9 cellular contexts compared by ENCODE assay signal in genomic region chr3:183100376-183100775, GRCh38. TPM values are rescaled to one million over a fixed set of nuclear protein-coding genes. Genes with fewer than 3 reads are reported as not detected.
A peak's percentile ranks its signal among the peaks of the same experiment; 100 is the strongest.
DNase-seq lines count a peak whose midpoint lies in the region; ATAC-seq and TF ChIP-seq lines count a peak whose summit lies in the region.
"Had no signal": no experiment of that assay in that cellular context is flagged by ENCODE, and none has a peak within 500 bp of the region (broad histone marks: within the 10 kb centered on the region; RNA-seq: fewer than 3 reads in every experiment).

No MANE protein-coding gene starts in this region.

- H3K4me3 ChIP-seq in hepatocyte (no peak overlapping the region), stomach smooth muscle (ENCODE audit: low read length in 2 of 2) (no peak overlapping the region)

- H4K20me1 ChIP-seq in hepatocyte (ENCODE audit: insufficient read depth, poor library complexity, severe bottlenecking): no peaks in the 10 kb centered on the region

- no peak for TF ChIP-seq POLR2A in GM18505 (IDR thresholded peaks at IDR 0.05; ENCODE audit: borderline replicate concordance, extremely low read depth, insufficient read depth, insufficient read length)

- no peak for DNase-seq in T-helper 2 cell treated with Interferon-gamma antibody and Interleukin-4, amounts not matched to agents 5 μg/mL and 100 μg/mL, for 36 hours (ENCODE audit: low spot score)
- DNase-seq in T-helper 2 cell (no peak), WTC11 (ENCODE audit: low spot score) (no peak), hepatocyte (ENCODE audit: low spot score) (no peak)

- no peaks in the 10 kb centered on the region for H3K9me2 ChIP-seq in hepatocyte (replicated peaks; ENCODE audit: insufficient read depth)

- H3K4me3 Mint-ChIP-seq in T-helper 2 cell treated with Interferon-gamma antibody and Interleukin-4, amounts not matched to agents 5 μg/mL and 100 μg/mL, for 36 hours: peak overlapping the region; percentile 30
- no peak overlapping the region for H3K4me3 Mint-ChIP-seq in WTC11

- no peak overlapping the region for H3K9ac ChIP-seq in stomach smooth muscle (ENCODE audit: low read length in 2 of 2)

- H3K79me2 ChIP-seq in hepatocyte: peaks cover 30% of the 10 kb centered on the region

- no peak overlapping the region for H3K4me2 ChIP-seq in hepatocyte

- peaks cover 19% of the 10 kb centered on the region for H3K4me1 Mint-ChIP-seq in T-helper 2 cell treated with Interferon-gamma antibody and Interleukin-4, amounts not matched to agents 5 μg/mL and 100 μg/mL, for 36 hours (ENCODE audit: low read depth)
- H3K4me1 Mint-ChIP-seq in WTC11: peaks cover 18% of the 10 kb centered on the region

- peaks cover 6% of the 10 kb centered on the region for H3K36me3 Mint-ChIP-seq in T-helper 2 cell treated with Interferon-gamma antibody and Interleukin-4, amounts not matched to agents 5 μg/mL and 100 μg/mL, for 36 hours (ENCODE audit: low read depth)
- peaks cover 4% of the 10 kb centered on the region; the same call in 1 of the 2 replicates for H3K36me3 Mint-ChIP-seq in WTC11

- H3K27ac Mint-ChIP-seq in T-helper 2 cell treated with Interferon-gamma antibody and Interleukin-4, amounts not matched to agents 5 μg/mL and 100 μg/mL, for 36 hours: peak overlapping the region; percentile 38
- peak overlapping the region; percentile 72; the same call in 1 of the 2 replicates for H3K27ac Mint-ChIP-seq in WTC11

- POLR2A ChIA-PET in WTC11 (lab: Charles Lee): interaction anchor here (1.4 kb wide), 1 partner anchor 16 kb away, joined by 3 read pairs; no protein-coding TSS in a partner anchor

- TF ChIP-seq CTCF in WTC11 (IDR thresholded peaks at IDR 0.05): no peak
- TF ChIP-seq CTCF in hepatocyte (IDR thresholded peaks at IDR 0.05; ENCODE audit: poor library complexity): no peak

- peak overlapping the region; percentile 45 for H2AFZ ChIP-seq in hepatocyte

- no peak for ATAC-seq in WTC11
- no peak for ATAC-seq in GM18505 (IDR thresholded peaks at IDR 0.05; ENCODE audit: unreplicated experiment)
- ATAC-seq in GM19397 (IDR thresholded peaks at IDR 0.05; ENCODE audit: unreplicated experiment): no peak
- ATAC-seq in HG02870 (IDR thresholded peaks at IDR 0.05; ENCODE audit: unreplicated experiment): no peak

- H3K4me1 ChIP-seq in hepatocyte (ENCODE audit: insufficient read depth): peaks cover 7% of the 10 kb centered on the region
- peaks cover 16% of the 10 kb centered on the region for H3K4me1 ChIP-seq in stomach smooth muscle (ENCODE audit: control insufficient read depth, insufficient read depth, low read length)

- H3K9me3 ChIP-seq in hepatocyte (ENCODE audit: low read depth): no peaks in the 10 kb centered on the region
- H3K9me3 ChIP-seq in stomach smooth muscle (ENCODE audit: control insufficient read depth in 2 of 2, low read length in 2 of 2): no peaks in the 10 kb centered on the region
- H3K9me3 ChIP-seq: HAP-1 had no signal

- 79% methylated on average over 6 of the region's 6 CpGs for WGBS in hepatocyte (ENCODE audit: low lambda C conversion rate, missing lambda C conversion rate)

- H3K9me3 Mint-ChIP-seq in T-helper 2 cell treated with Interferon-gamma antibody and Interleukin-4, amounts not matched to agents 5 μg/mL and 100 μg/mL, for 36 hours: no peaks in the 10 kb centered on the region
- H3K9me3 Mint-ChIP-seq in WTC11: peaks cover 8% of the 10 kb centered on the region

- H3K36me3 ChIP-seq in hepatocyte (replicated peaks; ENCODE audit: insufficient read depth, low read depth) (no peaks in the 10 kb centered on the region), stomach smooth muscle (ENCODE audit: control insufficient read depth in 2 of 2, insufficient read depth in 2 of 2, low read length in 2 of 2) (no peaks in the 10 kb centered on the region)
- H3K36me3 ChIP-seq: HAP-1 had no signal

- H3K27me3 Mint-ChIP-seq in T-helper 2 cell treated with Interferon-gamma antibody and Interleukin-4, amounts not matched to agents 5 μg/mL and 100 μg/mL, for 36 hours (ENCODE audit: low read depth): peaks cover under 1% of the 10 kb centered on the region
- H3K27me3 Mint-ChIP-seq in WTC11 (ENCODE audit: low read depth): no peaks in the 10 kb centered on the region

- no peaks in the 10 kb centered on the region for H3K27me3 ChIP-seq in hepatocyte
- no peaks in the 10 kb centered on the region for H3K27me3 ChIP-seq in stomach smooth muscle (ENCODE audit: control insufficient read depth in 1 of 2, insufficient read depth in 2 of 2, low read length in 2 of 2)

- peak overlapping the region; percentile 83 for H3K27ac ChIP-seq in hepatocyte
- H3K27ac ChIP-seq in stomach smooth muscle (ENCODE audit: low read length): peak overlapping the region; percentile 80

- CTCF ChIA-PET in WTC11 (lab: Charles Lee): no interaction called here

TF ChIP-seq in WTC11, 78 proteins besides CTCF, POLR2A, EP300 and RAD21 (continues in another document):
- TF ChIP-seq HMGA2 (CRISPR knock-in tag; IDR thresholded peaks at IDR 0.05): no peak
- no peak for TF ChIP-seq CBFB (CRISPR knock-in tag; IDR thresholded peaks at IDR 0.05; ENCODE audit: low read depth)
- TF ChIP-seq SOX15 (CRISPR knock-in tag; IDR thresholded peaks at IDR 0.05): no peak
- TF ChIP-seq, protein P1, sequence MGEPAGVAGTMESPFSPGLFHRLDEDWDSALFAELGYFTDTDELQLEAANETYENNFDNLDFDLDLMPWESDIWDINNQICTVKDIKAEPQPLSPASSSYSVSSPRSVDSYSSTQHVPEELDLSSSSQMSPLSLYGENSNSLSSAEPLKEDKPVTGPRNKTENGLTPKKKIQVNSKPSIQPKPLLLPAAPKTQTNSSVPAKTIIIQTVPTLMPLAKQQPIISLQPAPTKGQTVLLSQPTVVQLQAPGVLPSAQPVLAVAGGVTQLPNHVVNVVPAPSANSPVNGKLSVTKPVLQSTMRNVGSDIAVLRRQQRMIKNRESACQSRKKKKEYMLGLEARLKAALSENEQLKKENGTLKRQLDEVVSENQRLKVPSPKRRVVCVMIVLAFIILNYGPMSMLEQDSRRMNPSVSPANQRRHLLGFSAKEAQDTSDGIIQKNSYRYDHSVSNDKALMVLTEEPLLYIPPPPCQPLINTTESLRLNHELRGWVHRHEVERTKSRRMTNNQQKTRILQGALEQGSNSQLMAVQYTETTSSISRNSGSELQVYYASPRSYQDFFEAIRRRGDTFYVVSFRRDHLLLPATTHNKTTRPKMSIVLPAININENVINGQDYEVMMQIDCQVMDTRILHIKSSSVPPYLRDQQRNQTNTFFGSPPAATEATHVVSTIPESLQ (CRISPR knock-in tag; IDR thresholded peaks at IDR 0.05): no peak
- TF ChIP-seq ZNF512 (CRISPR knock-in tag; IDR thresholded peaks at IDR 0.05; ENCODE audit: borderline replicate concordance): no peak
- no peak for TF ChIP-seq SMAD4 (CRISPR knock-in tag; IDR thresholded peaks at IDR 0.05)
- no peak for TF ChIP-seq ZNF138 (CRISPR knock-in tag; conservative IDR thresholded peaks at IDR 0.05)
- no peak for TF ChIP-seq ARID4B (CRISPR knock-in tag; IDR thresholded peaks at IDR 0.05; ENCODE audit: borderline replicate concordance)

RNA-seq across cellular contexts. Expression of gene MCCC1, which starts 1.1 kb away (rescaled TPM):
- 19.5 to 21.9 TPM (median 19.9 TPM) in 3 replicates for total RNA-seq in WTC11 (2021)
- 30.8 and 32.1 TPM in 2 replicates for total RNA-seq in hepatocyte
- polyA plus RNA-seq in hepatocyte: 31.3 and 37.7 TPM in 2 replicates
